Comparison of ENCODE assay signal across 20 cellular contexts in genomic region chr10:110241841-110242240, GRCh38. TPM values are rescaled to one million over a fixed set of nuclear protein-coding genes. Genes with fewer than 3 reads are reported as not detected.
DNase-seq lines count a peak whose midpoint lies in the region; ATAC-seq and TF ChIP-seq lines count a peak whose summit lies in the region.
"Had no signal": no experiment of that assay in that cellular context is flagged by ENCODE, and none has a peak within 500 bp of the region (broad histone marks: within the 10 kb centered on the region; RNA-seq: fewer than 3 reads in every experiment).

No MANE protein-coding gene starts in this region.

- H3K27me3 Mint-ChIP-seq in T-cell: no peaks in the 10 kb centered on the region

- H3K4me3 Mint-ChIP-seq in T-cell: peak overlapping the region in 2 of 3 donors; percentile 29 to 31

- POLR2A ChIA-PET in T-cell (lab: Charles Lee): interaction anchor here in 1 of 2 donors (1.5 kb wide), 1 partner anchor 20 kb away, joined by 3 read pairs; no protein-coding TSS in a partner anchor

- H3K27ac Mint-ChIP-seq in T-cell: peak overlapping the region in 1 of 2 donors; percentile 5

- no peaks in the 10 kb centered on the region for H3K27me3 ChIP-seq in foreskin keratinocyte
- H3K27me3 ChIP-seq: ascending aorta, MG63 had no signal

- TF ChIP-seq CTCF in AG09309 (IDR thresholded peaks at IDR 0.05; ENCODE audit: control insufficient read depth, insufficient read depth, low read depth, low read length, missing control alignments): peak; percentile 1
- TF ChIP-seq CTCF in foreskin keratinocyte (conservative IDR thresholded peaks at IDR 0.05): no peak

- H3K4me3 ChIP-seq in AG09309 (ENCODE audit: control insufficient read depth, low read depth, low read length): no peak overlapping the region
- H3K4me3 ChIP-seq: ascending aorta, MG63, thoracic aorta had no signal

- H3K36me3 Mint-ChIP-seq in T-cell: peaks cover 50% of the 10 kb centered on the region

- H3K4me1 Mint-ChIP-seq in T-cell: peaks cover 46 to 52% (median 50%) of the 10 kb centered on the region in 3 donors

- H3K27ac ChIP-seq in foreskin keratinocyte: no peak overlapping the region
- H3K27ac ChIP-seq: ascending aorta, thoracic aorta had no signal

- ATAC-seq in GM18498 (IDR thresholded peaks at IDR 0.05; ENCODE audit: unreplicated experiment) (peak; percentile 45), HG02610 (IDR thresholded peaks at IDR 0.05; ENCODE audit: unreplicated experiment) (peak; percentile 40), T-cell (replicated peaks in 1 of 4) (no peak), GM21360 (IDR thresholded peaks at IDR 0.05; ENCODE audit: unreplicated experiment) (no peak), foreskin keratinocyte (no peak)
- ATAC-seq: left cardiac atrium, Right ventricle myocardium inferior had no signal

- no peaks in the 10 kb centered on the region for H3K4me1 ChIP-seq in foreskin keratinocyte

- CTCF ChIA-PET in T-cell (lab: Charles Lee): interaction anchor here in 1 of 2 donors (0.6 to 1.4 kb wide), 5 partner anchors 16 to 104 kb away, joined by 3 to 5 read pairs (median 4); no protein-coding TSS in a partner anchor

- H3K9me3 Mint-ChIP-seq in T-cell: peaks cover 0 to 10% (median 0%) of the 10 kb centered on the region in 3 donors

- DNase-seq in AG09309 (ENCODE audit: low read depth) (no peak), T-cell (no peak), HuH-7 (ENCODE audit: low spot score) (no peak), NCI-H524 treated with DMSO at 0.1 percent for 48 hours (lab: John Stamatoyannopoulos, UW) (no peak), foreskin keratinocyte (no peak)
- DNase-seq: activated naive CD4-positive, alpha-beta T cell; AML-193; foreskin fibroblast; GDM1; left cardiac atrium; MG63; NCI-H187; NCI-H345; T-helper 1 cell had no signal

RNA-seq across cellular contexts. Expression of gene MXI1, which starts 34.4 kb away (rescaled TPM):
- total RNA-seq in T-cell (10 to 100 TPM; 40.2 to 54.1 (median 44.4) TPM), foreskin keratinocyte (6.8 and 8.4 TPM in 2 replicates)
- 3.6 and 4.0 TPM in 2 replicates for polyA plus RNA-seq in foreskin keratinocyte

Comparison
In these comparisons a context has a peak if more than half of its experiments do, and no peak if none do; other contexts are left out.
1. ATAC-seq: peak in GM18498 (single experiment) and HG02610 (single experiment); none in T-cell (0 of 4), GM21360 (single experiment) and foreskin keratinocyte (single experiment).